ENCODE assay signal across 18 cellular contexts in the genomic region with DNA sequence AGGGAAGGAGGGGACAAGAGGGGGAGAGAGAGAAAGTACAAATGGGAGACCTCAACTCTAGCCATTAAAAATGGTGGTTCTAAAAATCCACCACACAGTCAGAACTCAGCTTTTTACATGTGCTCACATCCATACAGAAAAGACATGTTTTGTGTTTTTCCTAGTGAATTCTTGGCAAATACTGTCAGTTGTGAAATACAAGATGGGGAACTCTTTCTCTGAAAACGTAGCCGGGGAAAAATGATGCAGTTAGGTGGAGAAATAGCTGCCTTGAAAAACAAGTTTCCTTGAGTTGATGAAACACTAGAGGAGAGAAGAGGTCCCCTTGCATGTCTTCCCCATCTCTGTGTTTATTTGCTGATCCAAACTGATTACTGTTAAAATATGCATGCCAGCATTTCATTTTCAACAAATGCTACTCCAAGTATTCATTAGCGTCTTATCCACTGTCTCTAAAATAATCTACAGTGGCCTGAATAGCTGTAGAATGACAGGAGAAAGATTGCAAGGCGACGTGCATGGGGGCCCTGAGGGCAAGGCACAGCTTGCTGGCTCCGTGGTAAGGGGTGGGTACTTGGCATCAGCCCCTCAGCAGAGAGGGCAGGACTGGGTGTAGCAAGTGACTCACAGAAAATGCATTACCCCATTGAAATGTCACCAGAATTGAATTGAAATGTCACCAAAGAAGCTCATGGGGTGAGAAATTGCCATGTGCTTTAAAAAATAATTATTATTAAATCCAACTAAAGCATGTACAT. TPM values are rescaled to one million over a fixed set of nuclear protein-coding genes. Genes with fewer than 3 reads are reported as not detected.
DNase-seq lines count a peak whose midpoint lies in the region; FAIRE-seq and TF ChIP-seq lines count a peak whose summit lies in the region.
"Had no signal": no experiment of that assay in that cellular context is flagged by ENCODE, and none has a peak within 500 bp of the region (broad histone marks: within the 10 kb centered on the region; RNA-seq: fewer than 3 reads in every experiment).

No MANE protein-coding gene starts in this region.

- TF ChIP-seq POLR2A in transverse colon (IDR thresholded peaks at IDR 0.05): no peak

- H2AFZ ChIP-seq in neural progenitor cell (replicated peaks): no peak overlapping the region

- H3K27ac Mint-ChIP-seq in neural progenitor cell: no peak overlapping the region
- H3K27ac Mint-ChIP-seq: activated T-helper 17 cell treated with anti-CD3 and anti-CD28 coated beads, Interleukin-2, amount 50 U/mL, for 72 hours had no signal

- H3K27me3 ChIP-seq in transverse colon (no peaks in the 10 kb centered on the region), small intestine (ENCODE audit: control insufficient read depth in 2 of 2, insufficient read depth in 2 of 2, low read length in 2 of 2) (no peaks in the 10 kb centered on the region), neural progenitor cell (no peaks in the 10 kb centered on the region)
- H3K27me3 ChIP-seq: foreskin keratinocyte, Peyer's patch had no signal

- TF ChIP-seq EP300 in transverse colon (IDR thresholded peaks at IDR 0.05; ENCODE audit: low read depth): no peak

- intact Hi-C loops in transverse colon (cut with DNase I; ENCODE audit: low total_unique reads): no loop called here

- H4K20me1 ChIP-seq in neural progenitor cell (ENCODE audit: low read depth): no peaks in the 10 kb centered on the region

- in situ Hi-C loops in transverse colon (cut with MboI; ENCODE audit: low pct_ligation_motif_present in 1 of 4, low pct_unique_long_range_greater_than_20kb in 1 of 4, low sequenced_read_pairs in 3 of 4): no loop called here

- H3K9ac ChIP-seq in neural progenitor cell: no peak overlapping the region

- H3K4me1 ChIP-seq in urinary bladder (ENCODE audit: insufficient read depth) (no peaks in the 10 kb centered on the region), transverse colon (no peaks in the 10 kb centered on the region), small intestine (ENCODE audit: control insufficient read depth in 2 of 2, insufficient read depth in 1 of 2, low read depth in 1 of 2, low read length in 1 of 2) (no peaks in the 10 kb centered on the region), neural progenitor cell (no peaks in the 10 kb centered on the region)
- H3K4me1 ChIP-seq: foreskin keratinocyte, Peyer's patch had no signal

- H3K36me3 ChIP-seq in urinary bladder (ENCODE audit: insufficient read depth): no peaks in the 10 kb centered on the region
- H3K36me3 ChIP-seq in transverse colon: no peaks in the 10 kb centered on the region
- no peaks in the 10 kb centered on the region for H3K36me3 ChIP-seq in small intestine (ENCODE audit: control insufficient read depth in 2 of 2, insufficient read depth in 2 of 2, low read length in 2 of 2)
- H3K36me3 ChIP-seq in neural progenitor cell: no peaks in the 10 kb centered on the region
- H3K36me3 ChIP-seq: Peyer's patch had no signal

- peaks cover under 1% of the 10 kb centered on the region for H3K36me3 Mint-ChIP-seq in neural progenitor cell

- H3K9me3 ChIP-seq in transverse colon (no peaks in the 10 kb centered on the region), small intestine (ENCODE audit: control insufficient read depth, low read depth) (no peaks in the 10 kb centered on the region), neural progenitor cell (ENCODE audit: low read depth) (no peaks in the 10 kb centered on the region)
- H3K9me3 ChIP-seq: Peyer's patch had no signal

- H3K27ac ChIP-seq in urinary bladder (ENCODE audit: low read depth) (peak overlapping the region; percentile 38), transverse colon (peak overlapping the region in 1 of 4 donors; percentile 8), small intestine (ENCODE audit: low read depth in 1 of 2, low read length in 1 of 2) (no peak overlapping the region), neural progenitor cell (no peak overlapping the region)
- H3K27ac ChIP-seq: foreskin keratinocyte, Peyer's patch, VCaP had no signal

- TF ChIP-seq CTCF in transverse colon (IDR thresholded peaks at IDR 0.05) (no peak), neural progenitor cell (IDR thresholded peaks at IDR 0.05) (no peak)

- H3K9me3 Mint-ChIP-seq in neural progenitor cell: peaks cover under 1% of the 10 kb centered on the region
- H3K9me3 Mint-ChIP-seq: activated T-helper 17 cell treated with anti-CD3 and anti-CD28 coated beads, Interleukin-2, amount 50 U/mL, for 72 hours had no signal

- H3K4me3 ChIP-seq in urinary bladder (ENCODE audit: low read depth, low read length) (no peak overlapping the region), transverse colon (no peak overlapping the region), small intestine (ENCODE audit: low read depth in 1 of 2, low read length in 2 of 2) (no peak overlapping the region), neural progenitor cell (no peak overlapping the region)
- H3K4me3 ChIP-seq: Peyer's patch had no signal

- no peak overlapping the region for H3K4me2 ChIP-seq in neural progenitor cell

- FAIRE-seq in small intestine (lab: Jason Lieb, UNC): no peak
- FAIRE-seq: urothelium cell line had no signal

- H3F3A ChIP-seq in neural progenitor cell (ENCODE audit: low read depth): no peaks in the 10 kb centered on the region

- no peak overlapping the region for H3K4me3 Mint-ChIP-seq in neural progenitor cell
- H3K4me3 Mint-ChIP-seq: activated T-helper 17 cell treated with anti-CD3 and anti-CD28 coated beads, Interleukin-2, amount 50 U/mL, for 72 hours had no signal

- H3K4me1 Mint-ChIP-seq in neural progenitor cell: peaks cover 14% of the 10 kb centered on the region
- H3K4me1 Mint-ChIP-seq: activated T-helper 17 cell treated with anti-CD3 and anti-CD28 coated beads, Interleukin-2, amount 50 U/mL, for 72 hours had no signal

- DNase-seq in GF-D8 (lab: John Stamatoyannopoulos, UW) (peak; percentile 2), RPMI7951 (ENCODE audit: low read depth) (peak; percentile 50), fibroblast of peridontal ligament (ENCODE audit: extremely low read depth) (peak; percentile 86), transverse colon (no peak), small intestine (no peak), neural progenitor cell (ENCODE audit: low spot score) (no peak)
- DNase-seq: anterior cingulate cortex; foreskin keratinocyte; Kasumi-1; mammary epithelial cell; NCI-H2029; NCI-H526 treated with DMSO at 0.1 percent for 48 hours; Peyer's patch; stimulated activated CD4-positive, alpha-beta T cell treated with anti-CD3 and anti-CD28 coated beads, Interleukin-2, amount 100 ng/mL, for 24 hours had no signal

- peaks cover 3% of the 10 kb centered on the region for H3K27me3 Mint-ChIP-seq in neural progenitor cell (ENCODE audit: insufficient read depth, low read depth)
- H3K27me3 Mint-ChIP-seq: activated T-helper 17 cell treated with anti-CD3 and anti-CD28 coated beads, Interleukin-2, amount 50 U/mL, for 72 hours had no signal

- no peaks in the 10 kb centered on the region for H3K79me2 ChIP-seq in neural progenitor cell (ENCODE audit: low read depth)

- WGBS in urinary bladder: 33% methylated on average over 6 of the region's 6 CpGs
- WGBS in transverse colon (ENCODE audit: low coverage in 1 of 2), 2 donors: 66% methylated on average over 6 of the region's 6 CpGs; no CpG with 5 or more reads in 1 of the 2 donors
- WGBS in small intestine, 3 donors: 57 to 66% (median 60%) methylated on average over 6 of the region's 6 CpGs

RNA-seq across cellular contexts. Expression of gene TBL1X, which starts 48.1 kb away (rescaled TPM):
- 13.9 and 17.2 TPM in 2 replicates for total RNA-seq in RPMI7951 (2014; rRNA removed; shearing (Covaris generic))
- total RNA-seq in urinary bladder (19.8 TPM), transverse colon (10 to 100 TPM in 3 of 4 donors, 1 to 10 TPM in 1; 3.4 to 16.8 (median 13.0) TPM), neural progenitor cell (ENCODE audit: low replicate concordance) (34.7 and 35.7 TPM in 2 replicates)
- polyA plus RNA-seq in urinary bladder (26.1 TPM), small intestine (1 to 10 TPM in 2 of 3 donors, under 1 TPM in 1; 0.89 to 4.7 (median 3.2) TPM)

Comparison
In these comparisons a context has a peak if more than half of its experiments do, and no peak if none do; other contexts are left out.
1. DNase-seq: peak in GF-D8 (single experiment), RPMI7951 (single experiment) and fibroblast of peridontal ligament (single experiment); none in transverse colon (single experiment), small intestine (single experiment) and neural progenitor cell (single experiment).